7 cellular contexts compared by ENCODE assay signal in genomic region chr6:106548926-106549455, GRCh38.
A peak's percentile ranks its signal among the peaks of the same experiment; 100 is the strongest.
DNase-seq lines count a peak whose midpoint lies in the region; ATAC-seq and TF ChIP-seq lines count a peak whose summit lies in the region.
"Not testable (repeated sequence)": the region's sequence is repeated elsewhere in the genome, so short reads cannot be mapped to it uniquely, and the experiment has no call there.

No MANE protein-coding gene starts in this region.

- not testable (repeated sequence) for BruUV-seq in Calu3 (replicated peaks; lab: Mats Ljungman, UMichigan)

- not testable (repeated sequence) for TF ChIP-seq CTCF in Calu3 (IDR thresholded peaks at IDR 0.05; ENCODE audit: unreplicated experiment); RWPE1 (conservative IDR thresholded peaks at IDR 0.05; ENCODE audit: low read depth); neutrophil (IDR thresholded peaks at IDR 0.05)

- peaks cover 52 to 55% of the 10 kb centered on the region in 2 experiments for H3K4me1 ChIP-seq in neutrophil (ENCODE audit: control insufficient read depth in 1 of 2, insufficient read depth in 1 of 2, low read depth in 1 of 2, low read length in 1 of 2)

- POLR2A ChIA-PET in RWPE1 (lab: Yijun Ruan, JAX; ENCODE audit: low non-redundant PET): not testable (repeated sequence)

- not testable (repeated sequence) for H3K27me3 ChIP-seq in neutrophil

- intact Hi-C loops in Calu3 (cut with micrococcal nuclease; ENCODE audit: unreplicated experiment): not testable (repeated sequence)

- CTCF ChIA-PET in Calu3 (lab: Charles Lee); RWPE1 (lab: Yijun Ruan, JAX): not testable (repeated sequence)

- not testable (repeated sequence) for H3K9me3 Mint-ChIP-seq in Calu3 (ENCODE audit: low read depth, unreplicated experiment); activated T-cell treated with anti-CD3 and anti-CD28 coated beads, Interleukin-2, amount 50 U/mL, for 24 hours; activated naive CD8-positive, alpha-beta T cell (ENCODE audit: low read depth); effector memory CD8-positive, alpha-beta T cell; stimulated activated naive CD8-positive, alpha-beta T cell treated with anti-CD3 and anti-CD28 coated beads, Interleukin-15, Interleukin-2, amounts not matched to agents 100 ng/mL and 50 ng/mL, for 24 hours

- ATAC-seq in effector memory CD8-positive, alpha-beta T cell (replicated peaks): not testable (repeated sequence)

- not testable (repeated sequence) for H3K4me3 Mint-ChIP-seq in Calu3 (ENCODE audit: low read depth, unreplicated experiment); activated T-cell treated with anti-CD3 and anti-CD28 coated beads, Interleukin-2, amount 50 U/mL, for 24 hours; activated naive CD8-positive, alpha-beta T cell; effector memory CD8-positive, alpha-beta T cell; stimulated activated naive CD8-positive, alpha-beta T cell treated with anti-CD3 and anti-CD28 coated beads, Interleukin-15, Interleukin-2, amounts not matched to agents 100 ng/mL and 50 ng/mL, for 24 hours

- H3K27me3 Mint-ChIP-seq in Calu3 (ENCODE audit: unreplicated experiment); activated T-cell treated with anti-CD3 and anti-CD28 coated beads, Interleukin-2, amount 50 U/mL, for 24 hours; activated naive CD8-positive, alpha-beta T cell; effector memory CD8-positive, alpha-beta T cell; stimulated activated naive CD8-positive, alpha-beta T cell treated with anti-CD3 and anti-CD28 coated beads, Interleukin-15, Interleukin-2, amounts not matched to agents 100 ng/mL and 50 ng/mL, for 24 hours: not testable (repeated sequence)

- H3K27ac ChIP-seq in RWPE1 (peak overlapping the region; percentile 83), neutrophil (peak overlapping the region; percentile 74)

- H3K27ac Mint-ChIP-seq in Calu3 (ENCODE audit: unreplicated experiment): peak overlapping the region; percentile 95
- peak overlapping the region; percentile 75 for H3K27ac Mint-ChIP-seq in activated T-cell treated with anti-CD3 and anti-CD28 coated beads, Interleukin-2, amount 50 U/mL, for 24 hours
- peak overlapping the region; percentile 41 for H3K27ac Mint-ChIP-seq in activated naive CD8-positive, alpha-beta T cell
- peak overlapping the region; percentile 67 to 84 for H3K27ac Mint-ChIP-seq in effector memory CD8-positive, alpha-beta T cell
- H3K27ac Mint-ChIP-seq in stimulated activated naive CD8-positive, alpha-beta T cell treated with anti-CD3 and anti-CD28 coated beads, Interleukin-15, Interleukin-2, amounts not matched to agents 100 ng/mL and 50 ng/mL, for 24 hours: peak overlapping the region; percentile 58

- peaks cover 43% of the 10 kb centered on the region for H3K36me3 Mint-ChIP-seq in Calu3 (ENCODE audit: insufficient read depth, unreplicated experiment)
- H3K36me3 Mint-ChIP-seq in activated T-cell treated with anti-CD3 and anti-CD28 coated beads, Interleukin-2, amount 50 U/mL, for 24 hours (ENCODE audit: low read depth): peaks cover 89% of the 10 kb centered on the region
- peaks cover 43% of the 10 kb centered on the region for H3K36me3 Mint-ChIP-seq in activated naive CD8-positive, alpha-beta T cell
- peaks cover 73% of the 10 kb centered on the region for H3K36me3 Mint-ChIP-seq in effector memory CD8-positive, alpha-beta T cell (ENCODE audit: insufficient read depth)
- H3K36me3 Mint-ChIP-seq in stimulated activated naive CD8-positive, alpha-beta T cell treated with anti-CD3 and anti-CD28 coated beads, Interleukin-15, Interleukin-2, amounts not matched to agents 100 ng/mL and 50 ng/mL, for 24 hours (ENCODE audit: low read depth): peaks cover 82% of the 10 kb centered on the region

- not testable (repeated sequence) for DNase-seq in Calu3; RWPE1 (ENCODE audit: low spot score); activated T-cell treated with anti-CD3 and anti-CD28 coated beads, Interleukin-2, amount 50 U/mL, for 24 hours; effector memory CD8-positive, alpha-beta T cell

- H3K36me3 ChIP-seq in neutrophil: peaks cover 58% of the 10 kb centered on the region

- not testable (repeated sequence) for H3K4me3 ChIP-seq in neutrophil (ENCODE audit: low read depth in 1 of 2, low read length in 1 of 2)

- peaks cover 34% of the 10 kb centered on the region for H3K4me1 Mint-ChIP-seq in Calu3 (ENCODE audit: low read depth, unreplicated experiment)
- H3K4me1 Mint-ChIP-seq in activated T-cell treated with anti-CD3 and anti-CD28 coated beads, Interleukin-2, amount 50 U/mL, for 24 hours (ENCODE audit: low read depth): peaks cover 72% of the 10 kb centered on the region
- H3K4me1 Mint-ChIP-seq in activated naive CD8-positive, alpha-beta T cell (ENCODE audit: low read depth): peaks cover 55% of the 10 kb centered on the region
- peaks cover 9 to 32% of the 10 kb centered on the region in 2 donors for H3K4me1 Mint-ChIP-seq in effector memory CD8-positive, alpha-beta T cell (ENCODE audit: low read depth in 2 of 2)
- H3K4me1 Mint-ChIP-seq in stimulated activated naive CD8-positive, alpha-beta T cell treated with anti-CD3 and anti-CD28 coated beads, Interleukin-15, Interleukin-2, amounts not matched to agents 100 ng/mL and 50 ng/mL, for 24 hours (ENCODE audit: low read depth): peaks cover 80% of the 10 kb centered on the region

- H3K9me3 ChIP-seq in neutrophil: not testable (repeated sequence)

Comparison
In these comparisons a context has a peak if more than half of its experiments do, and no peak if none do; other contexts are left out.
1. H3K27ac Mint-ChIP-seq: peak in every context shown above with its lines; median percentile 95 in Calu3; 76 in effector memory CD8-positive, alpha-beta T cell; 75 in activated T-cell treated with anti-CD3 and anti-CD28 coated beads, Interleukin-2, amount 50 U/mL, for 24 hours; 58 in stimulated activated naive CD8-positive, alpha-beta T cell treated with anti-CD3 and anti-CD28 coated beads, Interleukin-15, Interleukin-2, amounts not matched to agents 100 ng/mL and 50 ng/mL, for 24 hours; 41 in activated naive CD8-positive, alpha-beta T cell.